In genomic region chr5:113513384-113514262, GRCh38 we compare ENCODE assay signal across 8 cellular contexts. TPM values are rescaled to one million over a fixed set of nuclear protein-coding genes. Genes with fewer than 3 reads are reported as not detected.
DNase-seq lines count a peak whose midpoint lies in the region; ATAC-seq, FAIRE-seq and TF ChIP-seq lines count a peak whose summit lies in the region.

TSS of gene YTHDC2 (plus strand) at chr5:113513694. CDS start at chr5:113513896, 202 bp downstream.

- H3K4me1 ChIP-seq in H1 (replicated peaks in 1 of 4; ENCODE audit: control insufficient read depth in 3 of 4, insufficient read depth in 4 of 4, low read length in 3 of 4) (peaks cover 0 to 5% (median 2%) of the 10 kb centered on the region in 4 experiments; a peak in 3 of 7 replicates), mesendoderm (ENCODE audit: control insufficient read depth, low read depth, low read length) (no peaks in the 10 kb centered on the region)

- ATAC-seq in GM19467 (IDR thresholded peaks at IDR 0.05; ENCODE audit: unreplicated experiment) = peak; percentile 99

- H2BK15ac ChIP-seq in H1 (ENCODE audit: low read length) (no peak within 1 kb of the TSS), mesendoderm (replicated peaks; ENCODE audit: low read depth) (no peak within 1 kb of the TSS)

- no peaks in the 10 kb centered on the region for H3K79me1 ChIP-seq in H1 (ENCODE audit: low read depth, low read length)
- peaks cover 4% of the 10 kb centered on the region for H3K79me1 ChIP-seq in mesendoderm (ENCODE audit: low read length)

- H4K20me1 ChIP-seq in H1 (replicated peaks in 1 of 2; ENCODE audit: control insufficient read depth in 1 of 2, insufficient read depth in 2 of 2, low read length in 2 of 2) = peaks cover 0 to 2% of the 10 kb centered on the region in 2 experiments

- no peak within 1 kb of the TSS for H2BK12ac ChIP-seq in H1 (ENCODE audit: low read depth, low read length)

- H3K36me3 ChIP-seq in H1 (ENCODE audit: control insufficient read depth in 2 of 4, insufficient read depth in 4 of 4, low read length in 3 of 4) = peaks cover 0 to 13% (median 0%) of the 10 kb centered on the region in 4 experiments; a peak in 1 of 8 replicates
- H3K36me3 ChIP-seq in mesendoderm (ENCODE audit: control insufficient read depth, insufficient read depth, low read length) = no peaks in the 10 kb centered on the region

- H3K27ac ChIP-seq in H1 (ENCODE audit: low read depth, low read length) (peak within 1 kb of the TSS; percentile 62; the same call in 1 of the 2 replicates), mesendoderm (ENCODE audit: low read depth, low read length) (peak within 1 kb of the TSS; percentile 53)

- POLR2A ChIA-PET in H1 (lab: Charles Lee; ENCODE audit: partially characterized antibody) = interaction anchor here (0.8 to 1.7 kb wide), 7 partner anchors 9 to 537 kb away, joined by 3 to 9 read pairs (median 4); partner anchors contain the start of genes DCP2 and MCC

- H3K18ac ChIP-seq in H1 (ENCODE audit: extremely low read depth, low read length) = peak within 1 kb of the TSS; percentile 81; the same call in 1 of the 2 replicates
- peak within 1 kb of the TSS; percentile 11 for H3K18ac ChIP-seq in mesendoderm (ENCODE audit: low read length)

- H3K4ac ChIP-seq in H1 (replicated peaks; ENCODE audit: insufficient read length, low read depth, low read length) = peak within 1 kb of the TSS; percentile 16
- peak within 1 kb of the TSS; percentile 46 for H3K4ac ChIP-seq in mesendoderm (ENCODE audit: low read depth, low read length)

- no peak within 1 kb of the TSS for H3K14ac ChIP-seq in H1 (ENCODE audit: insufficient read length)

- TF ChIP-seq RAD21 in H1 (IDR thresholded peaks at IDR 0.05 in 1 of 2, conservative IDR thresholded peaks at IDR 0.05 in 1 of 2; ENCODE audit: low read depth in 2 of 2, low read length in 2 of 2) = peak; percentile 84 to 85

- H4K91ac ChIP-seq in H1 (replicated peaks; ENCODE audit: insufficient read length, low read length) = peak within 1 kb of the TSS; percentile 54

- H3K79me2 ChIP-seq in H1 (ENCODE audit: control insufficient read depth in 1 of 2, insufficient read depth in 2 of 2, low read length in 2 of 2) (peaks cover 0 to 13% of the 10 kb centered on the region in 2 experiments; a peak in 2 of 4 replicates), mesendoderm (ENCODE audit: control insufficient read depth, insufficient read depth, low read length) (peaks cover 4% of the 10 kb centered on the region)

- 3% methylated on average over 69 of the region's 69 CpGs; no CpG with 5 or more reads in 1 of the 2 experiments for WGBS in H1 (ENCODE audit: extremely low coverage in 1 of 2, insufficient coverage in 1 of 2, insufficient read length in 1 of 2, insufficient replicate concordance in 2 of 2, low coverage in 1 of 2, low lambda C conversion rate in 2 of 2, missing lambda C conversion rate in 1 of 2), 2 experiments
- no CpG with 5 or more reads among the region's 69 CpGs for WGBS in mesendoderm (ENCODE audit: extremely low coverage, insufficient coverage, low lambda C conversion rate)

- peak; percentile 55 to 89 for TF ChIP-seq POLR2A in H1 (IDR thresholded peaks at IDR 0.05; ENCODE audit: control extremely low read depth in 1 of 2, low read depth in 2 of 2, low read length in 2 of 2)

- peak within 1 kb of the TSS; percentile 70 to 83 (median 80) for H3K9ac ChIP-seq in H1 (replicated peaks in 1 of 4; ENCODE audit: extremely low read depth in 1 of 4, low read depth in 3 of 4, low read length in 3 of 4)
- H3K9ac ChIP-seq in mesendoderm (ENCODE audit: low read length) = peak within 1 kb of the TSS; percentile 88

- H2AFZ ChIP-seq in H1 (ENCODE audit: low read length) = peak within 1 kb of the TSS; percentile 65

- H2BK5ac ChIP-seq in H1 (ENCODE audit: low read depth, low read length) = peak within 1 kb of the TSS; percentile 27; the same call in 1 of the 2 replicates
- H2BK5ac ChIP-seq in mesendoderm (ENCODE audit: low read length) = no peak within 1 kb of the TSS

- H4K8ac ChIP-seq in H1 (ENCODE audit: extremely low read depth, insufficient read depth, low read length) (peak within 1 kb of the TSS; percentile 97), mesendoderm (ENCODE audit: low read depth, low read length) (peak within 1 kb of the TSS; percentile 93)

- H3K56ac ChIP-seq in H1 (replicated peaks; ENCODE audit: insufficient read length, low read depth, low read length) (no peak within 1 kb of the TSS), mesendoderm (ENCODE audit: low read length) (peak within 1 kb of the TSS; percentile 91)

- no peak within 1 kb of the TSS for H2AK5ac ChIP-seq in H1 (ENCODE audit: low read depth, low read length)
- no peak within 1 kb of the TSS for H2AK5ac ChIP-seq in mesendoderm (ENCODE audit: low read length)

- DNase-seq in COLO829 (ENCODE audit: low spot score) (peak; percentile 22), HS-27A (ENCODE audit: low read depth) (peak; percentile 29), NOMO-1 treated with DMSO at 0.1 percent for 48 hours (lab: John Stamatoyannopoulos, UW; ENCODE audit: unreplicated experiment) (peak; percentile 85), H1 (ENCODE audit: low read depth in 1 of 2, low spot score in 2 of 2) (peak; percentile 51 to 91), mesendoderm (peak; percentile 96)
- peak; percentile 72 to 74 (median 73) for DNase-seq in activated CD8-positive, alpha-beta memory T cell treated with anti-CD3 and anti-CD28 coated beads for 48 hours (ENCODE audit: low read depth in 2 of 3, low spot score in 2 of 3)
- peak; percentile 71 for DNase-seq in stimulated activated CD8-positive, alpha-beta memory T cell treated with anti-CD3 and anti-CD28 coated beads, Interleukin-15, amount 100 ng/mL, for 24 hours (ENCODE audit: low read depth)

- H3K27me3 ChIP-seq in H1 (replicated peaks in 1 of 4; ENCODE audit: control insufficient read depth in 3 of 4, extremely low read depth in 1 of 4, insufficient read depth in 3 of 4, low read length in 3 of 4) = no peaks in the 10 kb centered on the region
- no peaks in the 10 kb centered on the region for H3K27me3 ChIP-seq in mesendoderm (ENCODE audit: insufficient read depth, low read length, poor library complexity)

- FAIRE-seq in H1 (lab: Jason Lieb, UNC) = peak; percentile 66

- no peaks in the 10 kb centered on the region for H3K9me3 ChIP-seq in H1 (ENCODE audit: insufficient read depth in 2 of 2, low read depth in 1 of 2, low read length in 1 of 2)

- CTCF ChIA-PET in H1 (lab: Charles Lee; ENCODE audit: partially characterized antibody) = interaction anchor here (0.6 to 5.0 kb wide), 15 partner anchors 11 to 423 kb away, joined by 3 to 37 read pairs (median 3); no protein-coding TSS in a partner anchor

- H3K4me3 ChIP-seq in H1 (ENCODE audit: extremely low read depth in 1 of 4, insufficient read depth in 2 of 4, low read depth in 3 of 4, low read length in 4 of 4) = peak within 1 kb of the TSS; percentile 55 to 78 (median 72)
- peak within 1 kb of the TSS; percentile 80 for H3K4me3 ChIP-seq in mesendoderm (ENCODE audit: low read length)

- peak within 1 kb of the TSS; percentile 76 to 78 for H3K4me2 ChIP-seq in H1 (ENCODE audit: insufficient read depth in 1 of 2, low read depth in 2 of 2, low read length in 2 of 2)
- H3K4me2 ChIP-seq in mesendoderm (ENCODE audit: low read length) = peak within 1 kb of the TSS; percentile 62

- TF ChIP-seq EP300 in H1 (IDR thresholded peaks at IDR 0.05; ENCODE audit: borderline replicate concordance in 1 of 2, low read depth in 2 of 2, low read length in 2 of 2) = no peak

- H2BK120ac ChIP-seq in H1 (replicated peaks; ENCODE audit: low read depth, low read length) (no peak within 1 kb of the TSS), mesendoderm (ENCODE audit: low read depth, low read length) (no peak within 1 kb of the TSS)

- H4K5ac ChIP-seq in H1 (ENCODE audit: insufficient read length, low read depth, low read length) = peak within 1 kb of the TSS; percentile 34
- no peak within 1 kb of the TSS for H4K5ac ChIP-seq in mesendoderm (ENCODE audit: low read length)

- H3K23me2 ChIP-seq in H1 (ENCODE audit: low read depth, low read length) = peaks cover 4% of the 10 kb centered on the region

- H2BK20ac ChIP-seq in H1 (ENCODE audit: low read length) = no peak within 1 kb of the TSS

- H3K23ac ChIP-seq in H1 (ENCODE audit: insufficient read length) (no peak within 1 kb of the TSS), mesendoderm (ENCODE audit: low read length) (peak within 1 kb of the TSS; percentile 15)

- peak; percentile 59 to 79 (median 66) for TF ChIP-seq CTCF in H1 (IDR thresholded peaks at IDR 0.05; ENCODE audit: control extremely low read depth in 1 of 3, insufficient read depth in 1 of 3, low read depth in 1 of 3, low read length in 3 of 3)

TF ChIP-seq in H1, 55 proteins besides CTCF, POLR2A, EP300 and RAD21 (continues in another document):
- TF ChIP-seq TAF1 (IDR thresholded peaks at IDR 0.05; ENCODE audit: low read depth, low read length) (peak; percentile 92), POLR2AphosphoS5 (IDR thresholded peaks at IDR 0.05; ENCODE audit: low read depth, low read length) (peak; percentile 89), MAFK (IDR thresholded peaks at IDR 0.05; ENCODE audit: low read depth, low read length) (no peak), BRCA1 (IDR thresholded peaks at IDR 0.05; ENCODE audit: low read depth, low read length) (no peak; the same call in 1 of the 2 replicates), CEBPB (IDR thresholded peaks at IDR 0.05; ENCODE audit: low read depth, low read length) (no peak; the same call in 1 of the 2 replicates), TEAD4 (IDR thresholded peaks at IDR 0.05; ENCODE audit: low read depth, low read length) (no peak), TBP (IDR thresholded peaks at IDR 0.05; ENCODE audit: low read depth, low read length) (peak; percentile 75; the same call in 1 of the 2 replicates), CHD1 (IDR thresholded peaks at IDR 0.05; ENCODE audit: low read depth, low read length) (no peak), CHD2 (IDR thresholded peaks at IDR 0.05; ENCODE audit: low read length) (no peak), BCL11A (IDR thresholded peaks at IDR 0.05; ENCODE audit: low read depth in 2 of 2, low read length in 2 of 2) (no peak), BACH1 (IDR thresholded peaks at IDR 0.05; ENCODE audit: low read length) (no peak), KDM1A (IDR thresholded peaks at IDR 0.05; ENCODE audit: borderline replicate concordance, low read length) (no peak), NRF1 (IDR thresholded peaks at IDR 0.05; ENCODE audit: low read depth, low read length) (no peak), SIRT6 (IDR thresholded peaks at IDR 0.05; ENCODE audit: low read length) (no peak)

RNA-seq across cellular contexts. Expression of gene YTHDC2, which starts in this region (rescaled TPM):
- 19.2 and 20.1 TPM in 2 replicates for total RNA-seq in H1 (2021; fragmentation: NEBNext Ultra II Directional; extraction: Animal tissue kit (Norgen Biotek cat#: 25700))
- 2.6 and 4.3 TPM in 2 replicates for polyA plus RNA-seq in H1 (2011; rRNA removed)
- polyA plus RNA-seq in H1 (2011; cell fraction: cytosol; rRNA removed) = 6.0 TPM
- polyA plus RNA-seq in H1 (2011; cell fraction: nucleus; rRNA removed) = 4.2 TPM
- 9.1 to 12.9 TPM (median 10.9 TPM) in 4 replicates for polyA plus RNA-seq in H1 (2012, experiment 1 of 2)
- polyA plus RNA-seq in H1 (2012, experiment 2 of 2) = 0.39 TPM
- 9.5 TPM for polyA plus RNA-seq in H1 (2013, experiment 1 of 2)
- polyA plus RNA-seq in H1 (2013, experiment 2 of 2) = 8.5 TPM
- polyA minus RNA-seq in H1 (2011; rRNA and poly(A)+ RNA removed) = 16.3 and 21.5 TPM in 2 replicates
- 5.9 TPM for polyA minus RNA-seq in H1 (2011; cell fraction: cytosol; rRNA and poly(A)+ RNA removed)
- 35.5 TPM for polyA minus RNA-seq in H1 (2011; cell fraction: nucleus; rRNA and poly(A)+ RNA removed)
- 10.8 TPM for polyA plus RNA-seq in mesendoderm (2013, experiment 1 of 2)
- 11.2 TPM for polyA plus RNA-seq in mesendoderm (2013, experiment 2 of 2)

Comparison
In these comparisons a context has a peak if more than half of its experiments do, and no peak if none do; other contexts are left out.
1. Peak in every context shown above with its lines: DNase-seq, ATAC-seq, H3K4me3 ChIP-seq and H3K27ac ChIP-seq.
2. DNase-seq: peak in every context shown above with its lines; median percentile 96 in mesendoderm; 85 in NOMO-1 treated with DMSO at 0.1 percent for 48 hours; 73 in activated CD8-positive, alpha-beta memory T cell treated with anti-CD3 and anti-CD28 coated beads for 48 hours; 71 in H1; 71 in stimulated activated CD8-positive, alpha-beta memory T cell treated with anti-CD3 and anti-CD28 coated beads, Interleukin-15, amount 100 ng/mL, for 24 hours; 29 in HS-27A; 22 in COLO829.